8 cellular contexts compared by ENCODE assay signal in genomic region chr1:67431156-67431765, GRCh38. TPM values are rescaled to one million over a fixed set of nuclear protein-coding genes. Genes with fewer than 3 reads are reported as not detected.
A peak's percentile ranks its signal among the peaks of the same experiment; 100 is the strongest.
DNase-seq lines count a peak whose midpoint lies in the region; ATAC-seq and TF ChIP-seq lines count a peak whose summit lies in the region.

No MANE protein-coding gene starts in this region.

- H3K27ac ChIP-seq in PC-3 (ENCODE audit: low read length) (peak overlapping the region; percentile 71), esophagus (ENCODE audit: low read depth in 2 of 2, low read length in 1 of 2) (peak overlapping the region; percentile 96 to 97), prostate gland (peak overlapping the region; percentile 91 to 92)

- intact Hi-C loops in PC-3 (cut with micrococcal nuclease) (loop anchor here (2.0 to 5.0 kb wide), 3 partner anchors 46 to 376 kb away; partner anchors contain the start of gene SLC35D1), prostate gland (cut with DNase I) (loop anchor here (10.0 kb wide), 1 partner anchor 324 kb away; no protein-coding TSS in a partner anchor)

- no peaks in the 10 kb centered on the region for H3K9me2 ChIP-seq in PC-3 (replicated peaks; ENCODE audit: low read length)

- H3K9me3 ChIP-seq in PC-3 (ENCODE audit: low read length): no peaks in the 10 kb centered on the region
- no peaks in the 10 kb centered on the region for H3K9me3 ChIP-seq in esophagus (ENCODE audit: control insufficient read depth in 2 of 2, insufficient read depth in 1 of 2, low read depth in 1 of 2, low read length in 1 of 2)
- no peaks in the 10 kb centered on the region for H3K9me3 ChIP-seq in prostate gland

- H3F3A ChIP-seq in PC-3 (ENCODE audit: low read length, unreplicated experiment): no peaks in the 10 kb centered on the region

- H3K27me3 ChIP-seq in GM06990 (replicated peaks; ENCODE audit: control insufficient read depth, insufficient read depth, low read length): no peaks in the 10 kb centered on the region
- H3K27me3 ChIP-seq in PC-3 (ENCODE audit: low read length): no peaks in the 10 kb centered on the region
- H3K27me3 ChIP-seq in esophagus (ENCODE audit: control insufficient read depth in 1 of 2, insufficient read depth in 2 of 2, low read length in 2 of 2): no peaks in the 10 kb centered on the region
- H3K27me3 ChIP-seq in prostate gland (replicated peaks; ENCODE audit: insufficient read depth): no peaks in the 10 kb centered on the region

- H2AFZ ChIP-seq in PC-3 (ENCODE audit: low read length): peak overlapping the region; percentile 82

- H3K4me3 ChIP-seq in GM06990 (replicated peaks; ENCODE audit: low read depth, low read length) (peak overlapping the region; percentile 98), PC-3 (ENCODE audit: low read length) (peak overlapping the region; percentile 93), esophagus (ENCODE audit: low read depth in 1 of 2, low read length in 2 of 2) (peak overlapping the region; percentile 91 to 97), prostate gland (peak overlapping the region; percentile 68 to 74)

- 13 to 14% methylated on average over 12 of the region's 12 CpGs for WGBS in esophagus, 2 donors
- 21% methylated on average over 12 of the region's 12 CpGs for WGBS in prostate gland

- POLR2A ChIA-PET in PC-3 (lab: Charles Lee; ENCODE audit: unreplicated experiment): no interaction called here

- TF ChIP-seq POLR2A in prostate gland (IDR thresholded peaks at IDR 0.05): no peak

- no peak for ATAC-seq in PC-3
- ATAC-seq in GM18868 (IDR thresholded peaks at IDR 0.05; ENCODE audit: unreplicated experiment): no peak

- DNase-seq in GM06990 (ENCODE audit: extremely low read depth, insufficient read length) (no peak), PC-3 (no peak), prostate gland (ENCODE audit: low spot score) (no peak), AG08395 (ENCODE audit: low spot score) (no peak), NCI-H526 treated with DMSO at 0.1 percent for 48 hours (lab: John Stamatoyannopoulos, UW) (no peak), NCI-H1930 (lab: John Stamatoyannopoulos, UW) (no peak)

- no TSS peak for BruUV-seq in PC-3 (replicated peaks; lab: Mats Ljungman, UMichigan)

- H3K4me1 ChIP-seq in PC-3 (ENCODE audit: insufficient read depth, low read length): peaks cover 16% of the 10 kb centered on the region
- H3K4me1 ChIP-seq in esophagus (ENCODE audit: control insufficient read depth in 2 of 2, insufficient read depth in 2 of 2, low read length in 1 of 2): no peaks in the 10 kb centered on the region
- H3K4me1 ChIP-seq in prostate gland (replicated peaks): no peaks in the 10 kb centered on the region

- peaks cover 40% of the 10 kb centered on the region for H3K79me2 ChIP-seq in PC-3 (ENCODE audit: low read length)

- peak overlapping the region; percentile 99 for H3K9ac ChIP-seq in PC-3 (ENCODE audit: low read length)

- CTCF ChIA-PET in PC-3 (lab: Charles Lee): no interaction called here

- H3K4me2 ChIP-seq in PC-3 (ENCODE audit: low read length): peak overlapping the region; percentile 89

- peaks cover 34% of the 10 kb centered on the region for H4K20me1 ChIP-seq in PC-3 (ENCODE audit: low read length)

- 0 out of 2 replicates have a peak, but pooled peaks cover 1% of the 10 kb centered on the region for H3K36me3 ChIP-seq in GM06990 (ENCODE audit: control insufficient read depth, insufficient read depth, low read length)
- peaks cover 21% of the 10 kb centered on the region for H3K36me3 ChIP-seq in PC-3 (ENCODE audit: low read depth, low read length)
- H3K36me3 ChIP-seq in esophagus (ENCODE audit: control insufficient read depth in 2 of 2, insufficient read depth in 2 of 2, low read length in 1 of 2): no peaks in the 10 kb centered on the region
- H3K36me3 ChIP-seq in prostate gland: no peaks in the 10 kb centered on the region

- no peak for TF ChIP-seq CTCF in GM06990 (IDR thresholded peaks at IDR 0.05; ENCODE audit: insufficient read depth, low read length, poor library complexity, severe bottlenecking)
- TF ChIP-seq CTCF in PC-3 (conservative IDR thresholded peaks at IDR 0.05; ENCODE audit: low read depth, low read length): no peak
- no peak for TF ChIP-seq CTCF in prostate gland (IDR thresholded peaks at IDR 0.05)

RNA-seq across cellular contexts. Expression of gene SERBP1, which starts 1.1 kb away (rescaled TPM):
- total RNA-seq in PC-3 (2014; rRNA removed) (256 and 337 TPM in 2 replicates), prostate gland (100 to 1,000 TPM; 155 to 169 TPM)
- polyA plus RNA-seq in esophagus: 100 to 1,000 TPM in 1 of 2 donors, 10 to 100 TPM in 1; 62.4 to 195 TPM
